In genomic region chr1:33361553-33362262, GRCh38 we compare ENCODE assay signal across 12 cellular contexts. TPM values are rescaled to one million over a fixed set of nuclear protein-coding genes. Genes with fewer than 3 reads are reported as not detected.
DNase-seq lines count a peak whose midpoint lies in the region; TF ChIP-seq lines count a peak whose summit lies in the region.
"Had no signal": no experiment of that assay in that cellular context is flagged by ENCODE, and none has a peak within 500 bp of the region (broad histone marks: within the 10 kb centered on the region; RNA-seq: fewer than 3 reads in every experiment).

No MANE protein-coding gene starts in this region.

- H3K4me3 ChIP-seq in BLaER1 (peak overlapping the region; percentile 66), esophagus squamous epithelium (no peak overlapping the region)

- H3K9ac ChIP-seq in BLaER1: peak overlapping the region; percentile 78

- no peaks in the 10 kb centered on the region for H4K20me1 ChIP-seq in BLaER1

- H3K27me3 ChIP-seq in BLaER1 (no peaks in the 10 kb centered on the region), esophagus squamous epithelium (no peaks in the 10 kb centered on the region)

- peaks cover 14% of the 10 kb centered on the region; the same call in 1 of the 2 replicates for H3K36me3 ChIP-seq in BLaER1
- H3K36me3 ChIP-seq in esophagus squamous epithelium: peaks cover 0 to 2% (median 0%) of the 10 kb centered on the region in 3 donors

- peaks cover 71% of the 10 kb centered on the region for H3K4me1 ChIP-seq in BLaER1
- H3K4me1 ChIP-seq in esophagus squamous epithelium: peaks cover 15 to 69% (median 27%) of the 10 kb centered on the region in 3 donors

- H3K27ac ChIP-seq in BLaER1 (peak overlapping the region; percentile 85), esophagus squamous epithelium (peak overlapping the region in 3 of 4 donors; percentile 3 to 48 (median 36))

- H3K9me3 ChIP-seq in BLaER1: peaks cover 9% of the 10 kb centered on the region; the same call in 1 of the 2 replicates
- no peaks in the 10 kb centered on the region for H3K9me3 ChIP-seq in esophagus squamous epithelium

- no peaks in the 10 kb centered on the region for H3K36me3 Mint-ChIP-seq in activated naive CD8-positive, alpha-beta T cell treated with anti-CD3 and anti-CD28 coated beads for 36 hours
- H3K36me3 Mint-ChIP-seq in activated T-helper 1 cell treated with anti-CD3 and anti-CD28 coated beads, Interleukin-12 subunit alpha, Interleukin-12 subunit beta, Interleukin-2, Interleukin-4 antibody, amounts not matched to agents 30 ng/mL and 10 ng/mL and 1 ng/mL, durations not matched to agents 14 hours and 24 hours and 36 hours (ENCODE audit: low read depth): no peaks in the 10 kb centered on the region

- no peak for DNase-seq in esophagus squamous epithelium (lab: John Stamatoyannopoulos, UW)
- peak; percentile 16 for DNase-seq in midbrain (lab: John Stamatoyannopoulos, UW)
- DNase-seq in activated naive CD8-positive, alpha-beta T cell treated with anti-CD3 and anti-CD28 coated beads for 36 hours: no peak
- no peak for DNase-seq in HK-2 (ENCODE audit: unreplicated experiment)
- DNase-seq in activated T-helper 1 cell treated with anti-CD3 and anti-CD28 coated beads, Interleukin-12 subunit alpha, Interleukin-12 subunit beta, Interleukin-2, Interleukin-4 antibody, amounts not matched to agents 30 ng/mL and 10 ng/mL and 1 ng/mL, durations not matched to agents 14 hours and 24 hours and 36 hours (ENCODE audit: low spot score): no peak
- no peak for DNase-seq in epidermal melanocyte (ENCODE audit: insufficient read length, low spot score)
- DNase-seq: NCI-H1694; stimulated activated CD4-positive, alpha-beta T cell treated with anti-CD3 and anti-CD28 coated beads, Interleukin-4, amount 100 ng/mL, for 24 hours had no signal

- 63 to 69% methylated on average over 10 to 11 of the region's 11 CpGs for WGBS in esophagus squamous epithelium, 2 donors

- H3K9me3 Mint-ChIP-seq in activated naive CD8-positive, alpha-beta T cell treated with anti-CD3 and anti-CD28 coated beads for 36 hours: no peaks in the 10 kb centered on the region
- no peaks in the 10 kb centered on the region for H3K9me3 Mint-ChIP-seq in activated T-helper 1 cell treated with anti-CD3 and anti-CD28 coated beads, Interleukin-12 subunit alpha, Interleukin-12 subunit beta, Interleukin-2, Interleukin-4 antibody, amounts not matched to agents 30 ng/mL and 10 ng/mL and 1 ng/mL, durations not matched to agents 14 hours and 24 hours and 36 hours

- TF ChIP-seq CTCF in esophagus squamous epithelium (IDR thresholded peaks at IDR 0.05): no peak

- no peaks in the 10 kb centered on the region for H3K27me3 Mint-ChIP-seq in activated naive CD8-positive, alpha-beta T cell treated with anti-CD3 and anti-CD28 coated beads for 36 hours
- peaks cover 10% of the 10 kb centered on the region for H3K27me3 Mint-ChIP-seq in activated T-helper 1 cell treated with anti-CD3 and anti-CD28 coated beads, Interleukin-12 subunit alpha, Interleukin-12 subunit beta, Interleukin-2, Interleukin-4 antibody, amounts not matched to agents 30 ng/mL and 10 ng/mL and 1 ng/mL, durations not matched to agents 14 hours and 24 hours and 36 hours (ENCODE audit: insufficient read depth)

- H3K4me1 Mint-ChIP-seq in activated naive CD8-positive, alpha-beta T cell treated with anti-CD3 and anti-CD28 coated beads for 36 hours: no peaks in the 10 kb centered on the region
- H3K4me1 Mint-ChIP-seq in activated T-helper 1 cell treated with anti-CD3 and anti-CD28 coated beads, Interleukin-12 subunit alpha, Interleukin-12 subunit beta, Interleukin-2, Interleukin-4 antibody, amounts not matched to agents 30 ng/mL and 10 ng/mL and 1 ng/mL, durations not matched to agents 14 hours and 24 hours and 36 hours (ENCODE audit: low read depth): no peaks in the 10 kb centered on the region

- no peak overlapping the region for H3K27ac Mint-ChIP-seq in activated naive CD8-positive, alpha-beta T cell treated with anti-CD3 and anti-CD28 coated beads for 36 hours
- H3K27ac Mint-ChIP-seq in activated T-helper 1 cell treated with anti-CD3 and anti-CD28 coated beads, Interleukin-12 subunit alpha, Interleukin-12 subunit beta, Interleukin-2, Interleukin-4 antibody, amounts not matched to agents 30 ng/mL and 10 ng/mL and 1 ng/mL, durations not matched to agents 14 hours and 24 hours and 36 hours: no peak overlapping the region

- no peak overlapping the region for H3K4me3 Mint-ChIP-seq in activated naive CD8-positive, alpha-beta T cell treated with anti-CD3 and anti-CD28 coated beads for 36 hours
- no peak overlapping the region for H3K4me3 Mint-ChIP-seq in activated T-helper 1 cell treated with anti-CD3 and anti-CD28 coated beads, Interleukin-12 subunit alpha, Interleukin-12 subunit beta, Interleukin-2, Interleukin-4 antibody, amounts not matched to agents 30 ng/mL and 10 ng/mL and 1 ng/mL, durations not matched to agents 14 hours and 24 hours and 36 hours

- H3K4me2 ChIP-seq in BLaER1: peak overlapping the region; percentile 89

- intact Hi-C loops in esophagus squamous epithelium (cut with DNase I): loop anchor here (10.0 kb wide), 1 partner anchor 247 kb away; no protein-coding TSS in a partner anchor
- intact Hi-C loops in activated T-helper 1 cell treated with anti-CD3 and anti-CD28 coated beads, Interleukin-12 subunit alpha, Interleukin-12 subunit beta, Interleukin-2, Interleukin-4 antibody, amounts not matched to agents 30 ng/mL and 10 ng/mL and 1 ng/mL, durations not matched to agents 14 hours and 24 hours and 36 hours (cut with micrococcal nuclease): no loop called here

- no peak for TF ChIP-seq POLR2A in esophagus squamous epithelium (IDR thresholded peaks at IDR 0.05)

TF ChIP-seq in PFSK-1, 5 proteins besides CTCF, POLR2A, EP300 and RAD21:
- peak; percentile 44 for TF ChIP-seq FOXP2 (optimal IDR thresholded peaks at IDR 0.05; ENCODE audit: borderline replicate concordance, extremely low read depth, extremely low read length, insufficient read depth)
- TF ChIP-seq SIN3A (IDR thresholded peaks at IDR 0.05; ENCODE audit: borderline replicate concordance, insufficient read depth, low read length): no peak

RNA-seq across cellular contexts. Expression of gene A3GALT2, which starts 40.8 kb away (rescaled TPM):
- polyA plus RNA-seq in PFSK-1 (2012; ENCODE audit: insufficient read length, low read depth): not detected
- not detected for total RNA-seq in esophagus squamous epithelium
- not detected for total RNA-seq in activated naive CD8-positive, alpha-beta T cell treated with anti-CD3 and anti-CD28 coated beads for 36 hours
- total RNA-seq in activated T-helper 1 cell treated with anti-CD3 and anti-CD28 coated beads, Interleukin-12 subunit alpha, Interleukin-12 subunit beta, Interleukin-2, Interleukin-4 antibody, amounts not matched to agents 30 ng/mL and 10 ng/mL and 1 ng/mL, durations not matched to agents 14 hours and 24 hours and 36 hours: not detected in 2 replicates
- total RNA-seq: glomerular endothelial cell had no signal
- polyA plus RNA-seq: thymus had no signal
